ENCODE assay signal across 8 cellular contexts in the genomic region with DNA sequence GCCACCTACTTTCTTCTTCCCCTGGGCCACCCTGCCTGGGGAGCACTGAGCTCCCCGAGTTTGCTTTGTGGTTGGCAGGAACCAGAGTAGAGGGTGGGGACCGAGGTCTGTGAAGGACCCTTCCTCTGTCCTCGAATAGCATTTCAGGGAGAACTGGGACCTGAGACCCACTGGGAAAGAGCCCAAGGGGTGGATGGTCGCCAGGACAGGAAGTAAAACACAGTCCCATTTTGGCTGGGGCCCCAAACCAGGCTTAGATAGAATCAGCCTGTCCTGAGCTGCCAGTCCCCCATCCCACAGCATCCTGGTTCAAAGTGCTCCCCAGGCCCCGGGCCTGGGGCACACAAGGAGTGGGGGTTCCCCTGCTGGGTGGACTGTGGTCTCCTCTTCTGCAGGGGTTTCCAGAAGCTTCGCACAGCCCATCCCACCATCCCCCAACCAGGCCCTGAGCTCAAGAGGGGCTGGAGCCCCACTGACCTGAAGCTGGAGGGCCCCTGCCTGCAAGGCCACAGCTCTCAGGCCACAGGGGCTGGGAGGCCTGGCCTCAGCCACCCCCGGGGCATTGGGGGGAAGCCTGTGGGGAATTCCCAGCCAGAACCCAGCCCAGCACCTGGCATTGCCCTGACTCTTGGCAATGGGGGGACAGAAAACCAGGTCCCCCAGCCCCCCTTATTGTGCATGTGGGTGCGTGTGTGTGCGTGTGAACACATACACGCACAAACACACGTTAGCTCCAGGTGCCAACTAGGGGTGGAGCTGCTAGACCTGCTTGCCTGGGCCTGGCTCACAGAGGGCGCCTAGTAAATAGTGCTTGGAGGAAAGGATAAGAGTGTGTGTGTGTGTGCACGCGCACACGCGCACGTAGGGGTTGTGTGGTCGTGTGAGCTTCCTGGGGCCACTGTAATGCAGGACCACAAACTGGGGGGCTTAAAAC. TPM values are rescaled to one million over a fixed set of nuclear protein-coding genes. Genes with fewer than 3 reads are reported as not detected.
DNase-seq lines count a peak whose midpoint lies in the region; ATAC-seq and TF ChIP-seq lines count a peak whose summit lies in the region.

No MANE protein-coding gene starts in this region.

- 63 to 64% methylated on average over 18 of the region's 18 CpGs for WGBS in GM23248 (ENCODE audit: low coverage in 1 of 2, low lambda C conversion rate in 2 of 2, missing lambda C conversion rate in 2 of 2), 2 experiments

- no peak for ATAC-seq in RWPE2 (ENCODE audit: low read depth)
- ATAC-seq in GM18505 (IDR thresholded peaks at IDR 0.05; ENCODE audit: unreplicated experiment) = no peak

- H2AFZ ChIP-seq in GM23248 = peak overlapping the region; percentile 84
- H2AFZ ChIP-seq in neural cell (ENCODE audit: low read depth, low read length) = peak overlapping the region; percentile 14

- no peaks in the 10 kb centered on the region for H3K9me3 ChIP-seq in GM23248 (ENCODE audit: low read depth)
- H3K9me3 ChIP-seq in RWPE2 (ENCODE audit: severe bottlenecking) = no peaks in the 10 kb centered on the region
- H3K9me3 ChIP-seq in neural cell (ENCODE audit: low read length) = no peaks in the 10 kb centered on the region

- DNase-seq in GM23248 (no peak), RWPE2 (ENCODE audit: low spot score) (no peak), coronary artery (ENCODE audit: low spot score) (no peak), AG20443 (ENCODE audit: low spot score) (no peak), ecto neural progenitor cell (ENCODE audit: low spot score) (no peak), NCI-H1048 (lab: John Stamatoyannopoulos, UW) (no peak)

- no peaks in the 10 kb centered on the region for H3K36me3 ChIP-seq in GM23248 (ENCODE audit: low read depth)
- peaks cover 35% of the 10 kb centered on the region for H3K36me3 ChIP-seq in RWPE2 (ENCODE audit: low read depth)
- H3K36me3 ChIP-seq in neural cell (ENCODE audit: insufficient read depth, low read length) = no peaks in the 10 kb centered on the region

- H3K4me2 ChIP-seq in GM23248 (ENCODE audit: unreplicated experiment) (peak overlapping the region; percentile 75), neural cell (ENCODE audit: low read length) (peak overlapping the region; percentile 52)

- 0 out of 2 replicates have a peak, but pooled peaks cover 4% of the 10 kb centered on the region for H3F3A ChIP-seq in GM23248 (ENCODE audit: insufficient read depth)
- H3F3A ChIP-seq in neural cell (ENCODE audit: insufficient read depth, low read length, poor library complexity, severe bottlenecking) = no peaks in the 10 kb centered on the region

- H3K4me1 ChIP-seq in GM23248 (ENCODE audit: insufficient read depth) (peaks cover 27% of the 10 kb centered on the region; the same call in 1 of the 2 replicates), RWPE2 (ENCODE audit: insufficient read depth, poor library complexity, severe bottlenecking) (peaks cover 46% of the 10 kb centered on the region)

- H3K27me3 ChIP-seq in GM23248 (replicated peaks; ENCODE audit: insufficient read depth) = no peaks in the 10 kb centered on the region
- no peaks in the 10 kb centered on the region for H3K27me3 ChIP-seq in RWPE2 (ENCODE audit: insufficient read depth, poor library complexity, severe bottlenecking)
- no peaks in the 10 kb centered on the region for H3K27me3 ChIP-seq in neural cell (ENCODE audit: insufficient read depth, low read depth, low read length)

- H3K9me2 ChIP-seq in GM23248 (ENCODE audit: insufficient read depth) = no peaks in the 10 kb centered on the region
- no peaks in the 10 kb centered on the region for H3K9me2 ChIP-seq in neural cell (ENCODE audit: insufficient read depth, low read length)

- peak overlapping the region; percentile 97; the same call in 1 of the 2 replicates for H3K4me3 ChIP-seq in GM23248
- no peak overlapping the region for H3K4me3 ChIP-seq in RWPE2 (ENCODE audit: severe bottlenecking)
- peak overlapping the region; percentile 91 for H3K4me3 ChIP-seq in coronary artery
- peak overlapping the region; percentile 64 for H3K4me3 ChIP-seq in neural cell (ENCODE audit: low read length)

- peaks cover 8% of the 10 kb centered on the region; the same call in 1 of the 2 replicates for H4K20me1 ChIP-seq in GM23248 (ENCODE audit: insufficient read depth)
- peaks cover 6% of the 10 kb centered on the region for H4K20me1 ChIP-seq in neural cell (ENCODE audit: insufficient read depth)

- no peak for TF ChIP-seq CTCF in RWPE2 (IDR thresholded peaks at IDR 0.05; ENCODE audit: poor library complexity, severe bottlenecking)
- no peak for TF ChIP-seq CTCF in coronary artery (IDR thresholded peaks at IDR 0.05)
- no peak for TF ChIP-seq CTCF in neural cell (IDR thresholded peaks at IDR 0.05; ENCODE audit: poor library complexity, severe bottlenecking)

- in situ Hi-C loops in GM23248 (cut with MboI) = no loop called here

- H3K9ac ChIP-seq in GM23248 (peak overlapping the region; percentile 62), neural cell (ENCODE audit: low read length) (peak overlapping the region; percentile 68)

- no peak for TF ChIP-seq RAD21 in neural cell (conservative IDR thresholded peaks at IDR 0.05)

- no peak for TF ChIP-seq EP300 in neural cell (conservative IDR thresholded peaks at IDR 0.05; ENCODE audit: poor library complexity, severe bottlenecking)

- no peak for TF ChIP-seq POLR2A in GM18505 (IDR thresholded peaks at IDR 0.05; ENCODE audit: borderline replicate concordance, extremely low read depth, insufficient read depth, insufficient read length)

- H3K79me2 ChIP-seq in GM23248 (ENCODE audit: insufficient read depth) (peaks cover 37% of the 10 kb centered on the region), neural cell (replicated peaks; ENCODE audit: insufficient read depth, low read length) (peaks cover 29% of the 10 kb centered on the region)

- H3K27ac ChIP-seq in GM23248 (no peak overlapping the region), RWPE2 (ENCODE audit: poor library complexity, severe bottlenecking) (peak overlapping the region; percentile 83), coronary artery (peak overlapping the region; percentile 90 to 99), neural cell (ENCODE audit: low read length) (peak overlapping the region; percentile 76)

TF ChIP-seq in neural cell, 6 proteins besides CTCF, POLR2A, EP300 and RAD21:
- TF ChIP-seq TAF1 (IDR thresholded peaks at IDR 0.05; ENCODE audit: low read depth) (no peak), POLR2AphosphoS5 (IDR thresholded peaks at IDR 0.05) (no peak), MXI1 (conservative IDR thresholded peaks at IDR 0.05; ENCODE audit: poor library complexity, severe bottlenecking) (no peak), SMC3 (conservative IDR thresholded peaks at IDR 0.05; ENCODE audit: poor library complexity) (no peak), EZH2 (IDR thresholded peaks at IDR 0.05; ENCODE audit: borderline replicate concordance, insufficient read depth, low read length, poor library complexity, severe bottlenecking) (no peak)
- TF ChIP-seq, protein P1, sequence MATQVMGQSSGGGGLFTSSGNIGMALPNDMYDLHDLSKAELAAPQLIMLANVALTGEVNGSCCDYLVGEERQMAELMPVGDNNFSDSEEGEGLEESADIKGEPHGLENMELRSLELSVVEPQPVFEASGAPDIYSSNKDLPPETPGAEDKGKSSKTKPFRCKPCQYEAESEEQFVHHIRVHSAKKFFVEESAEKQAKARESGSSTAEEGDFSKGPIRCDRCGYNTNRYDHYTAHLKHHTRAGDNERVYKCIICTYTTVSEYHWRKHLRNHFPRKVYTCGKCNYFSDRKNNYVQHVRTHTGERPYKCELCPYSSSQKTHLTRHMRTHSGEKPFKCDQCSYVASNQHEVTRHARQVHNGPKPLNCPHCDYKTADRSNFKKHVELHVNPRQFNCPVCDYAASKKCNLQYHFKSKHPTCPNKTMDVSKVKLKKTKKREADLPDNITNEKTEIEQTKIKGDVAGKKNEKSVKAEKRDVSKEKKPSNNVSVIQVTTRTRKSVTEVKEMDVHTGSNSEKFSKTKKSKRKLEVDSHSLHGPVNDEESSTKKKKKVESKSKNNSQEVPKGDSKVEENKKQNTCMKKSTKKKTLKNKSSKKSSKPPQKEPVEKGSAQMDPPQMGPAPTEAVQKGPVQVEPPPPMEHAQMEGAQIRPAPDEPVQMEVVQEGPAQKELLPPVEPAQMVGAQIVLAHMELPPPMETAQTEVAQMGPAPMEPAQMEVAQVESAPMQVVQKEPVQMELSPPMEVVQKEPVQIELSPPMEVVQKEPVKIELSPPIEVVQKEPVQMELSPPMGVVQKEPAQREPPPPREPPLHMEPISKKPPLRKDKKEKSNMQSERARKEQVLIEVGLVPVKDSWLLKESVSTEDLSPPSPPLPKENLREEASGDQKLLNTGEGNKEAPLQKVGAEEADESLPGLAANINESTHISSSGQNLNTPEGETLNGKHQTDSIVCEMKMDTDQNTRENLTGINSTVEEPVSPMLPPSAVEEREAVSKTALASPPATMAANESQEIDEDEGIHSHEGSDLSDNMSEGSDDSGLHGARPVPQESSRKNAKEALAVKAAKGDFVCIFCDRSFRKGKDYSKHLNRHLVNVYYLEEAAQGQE (IDR thresholded peaks at IDR 0.05; ENCODE audit: borderline replicate concordance) = no peak

RNA-seq across cellular contexts. Expression of a gene that starts 1.0 kb away (rescaled TPM):
- 78.6 and 83.2 TPM in 2 replicates for total RNA-seq in GM23248 (2014; rRNA removed; shearing (Covaris generic))
- 28.9 and 37.6 TPM in 2 replicates for polyA plus RNA-seq in GM23248 (2016; fragmentation: Nextera tagmentation; extraction: Ambion mirVana)
- 27.6 and 37.6 TPM in 2 replicates for polyA plus RNA-seq in neural cell
- 25.1 and 25.8 TPM in 2 replicates for polyA minus RNA-seq in neural cell

RNA-seq across cellular contexts. Expression of a gene that starts 36.5 kb away (rescaled TPM):
- total RNA-seq in GM23248 (2014; rRNA removed; shearing (Covaris generic)) = 69.5 and 72.0 TPM in 2 replicates
- polyA plus RNA-seq in GM23248 (2016; fragmentation: Nextera tagmentation; extraction: Ambion mirVana) (6.8 and 9.0 TPM in 2 replicates), neural cell (46.1 and 57.6 TPM in 2 replicates)
- polyA minus RNA-seq in neural cell = 58.8 and 71.8 TPM in 2 replicates

RNA-seq across cellular contexts. Expression of a gene that starts 44.1 kb away (rescaled TPM):
- total RNA-seq in GM23248 (2014; rRNA removed; shearing (Covaris generic)) = 38.7 and 53.1 TPM in 2 replicates
- 53.7 and 57.0 TPM in 2 replicates for polyA plus RNA-seq in GM23248 (2016; fragmentation: Nextera tagmentation; extraction: Ambion mirVana)
- 5.8 and 8.3 TPM in 2 replicates for polyA plus RNA-seq in neural cell
- 19.0 and 21.9 TPM in 2 replicates for polyA minus RNA-seq in neural cell

RNA-seq across cellular contexts. Expression of a gene that starts 44.7 kb away (rescaled TPM):
- 1.6 and 2.3 TPM in 2 replicates for total RNA-seq in GM23248 (2014; rRNA removed; shearing (Covaris generic))
- polyA plus RNA-seq in GM23248 (2016; fragmentation: Nextera tagmentation; extraction: Ambion mirVana) = 0.89 and 1.5 TPM in 2 replicates
- polyA plus RNA-seq in neural cell = 39.3 and 45.8 TPM in 2 replicates
- polyA minus RNA-seq in neural cell = 3.4 and 4.9 TPM in 2 replicates
